Comparison of ENCODE assay signal across 15 cellular contexts in the genomic region with DNA sequence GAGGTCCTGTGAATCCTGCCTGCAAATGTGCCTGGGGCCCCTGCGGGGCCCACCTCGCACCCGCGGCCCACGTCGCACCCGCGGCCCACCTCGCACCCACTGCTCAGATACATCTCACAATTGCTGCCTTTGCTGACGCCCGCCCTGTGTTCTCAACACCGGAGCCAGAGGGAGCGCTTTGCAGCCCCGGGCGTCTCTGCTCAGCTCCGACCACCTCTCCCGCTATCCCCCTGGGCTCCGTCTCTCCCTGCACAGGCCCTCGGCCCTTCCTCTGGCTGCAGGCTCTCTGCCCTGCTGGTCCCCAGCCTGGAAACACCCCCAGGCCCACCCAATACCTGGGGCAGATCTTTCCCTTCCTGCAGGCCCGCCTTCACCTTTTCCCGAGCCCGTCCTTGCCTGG.
DNase-seq lines count a peak whose midpoint lies in the region; ATAC-seq lines count a peak whose summit lies in the region.
"Had no signal": no experiment of that assay in that cellular context is flagged by ENCODE, and none has a peak within 500 bp of the region (broad histone marks: within the 10 kb centered on the region; RNA-seq: fewer than 3 reads in every experiment).

No MANE protein-coding gene starts in this region.

- no peak overlapping the region for H3K4me3 ChIP-seq in BLaER1
- no peak overlapping the region for H3K4me3 ChIP-seq in BLaER1 treated with 17β-estradiol and CSF1 and Interleukin-3, amounts not matched to agents 10 nM and 100 nM
- H3K4me3 ChIP-seq: GM12878, GM23338, HAP-1 had no signal

- peaks cover 13% of the 10 kb centered on the region for H3K27me3 Mint-ChIP-seq in memory B cell

- ATAC-seq in memory B cell (ENCODE audit: low read depth) = no peak
- ATAC-seq in GM21515 (IDR thresholded peaks at IDR 0.05; ENCODE audit: unreplicated experiment) = no peak
- ATAC-seq: GM12878, GM23338 had no signal

- H4K20me1 ChIP-seq in BLaER1 = no peaks in the 10 kb centered on the region
- no peaks in the 10 kb centered on the region for H4K20me1 ChIP-seq in BLaER1 treated with 17β-estradiol and CSF1 and Interleukin-3, amounts not matched to agents 10 nM and 100 nM

- H3K36me3 ChIP-seq in BLaER1 = no peaks in the 10 kb centered on the region
- H3K36me3 ChIP-seq in BLaER1 treated with 17β-estradiol and CSF1 and Interleukin-3, amounts not matched to agents 10 nM and 100 nM = no peaks in the 10 kb centered on the region
- H3K36me3 ChIP-seq: HAP-1 had no signal

- H3K4me2 ChIP-seq in BLaER1 = peak overlapping the region; percentile 20
- H3K4me2 ChIP-seq in BLaER1 treated with 17β-estradiol and CSF1 and Interleukin-3, amounts not matched to agents 10 nM and 100 nM = peak overlapping the region in 8 of 11 experiments; percentile 57 to 81 (median 68); a peak in 9 of 22 replicates
- H3K4me2 ChIP-seq: GM23338 had no signal

- H3K4me3 Mint-ChIP-seq in memory B cell = peak overlapping the region; percentile 50
- H3K4me3 Mint-ChIP-seq: CD14-positive monocyte; CD4-positive, alpha-beta T cell; CD8-positive, alpha-beta memory T cell; GM23338; HFFc6 had no signal

- peaks cover 6% of the 10 kb centered on the region for H3K4me1 Mint-ChIP-seq in memory B cell

- H3K9me3 Mint-ChIP-seq in memory B cell = no peaks in the 10 kb centered on the region
- H3K9me3 Mint-ChIP-seq: CD4-positive, alpha-beta T cell; CD8-positive, alpha-beta memory T cell; GM23338; HFFc6 had no signal

- H3K9ac ChIP-seq in BLaER1 = no peak overlapping the region
- H3K9ac ChIP-seq in BLaER1 treated with 17β-estradiol and CSF1 and Interleukin-3, amounts not matched to agents 10 nM and 100 nM = no peak overlapping the region; a peak in 1 of 22 replicates

- H3K4me1 ChIP-seq in BLaER1 = peaks cover 76% of the 10 kb centered on the region
- H3K4me1 ChIP-seq in BLaER1 treated with 17β-estradiol and CSF1 and Interleukin-3, amounts not matched to agents 10 nM and 100 nM = peaks cover 6 to 66% (median 56%) of the 10 kb centered on the region in 10 experiments; a peak in 19 of 20 replicates
- H3K4me1 ChIP-seq: HAP-1 had no signal

- H3K36me3 Mint-ChIP-seq in memory B cell = no peaks in the 10 kb centered on the region
- H3K36me3 Mint-ChIP-seq: CD14-positive monocyte; CD8-positive, alpha-beta memory T cell had no signal

- DNase-seq in memory B cell (ENCODE audit: low spot score in 2 of 2) (no peak), OCI-M1 (lab: John Stamatoyannopoulos, UW) (no peak), NCI-H524 (lab: John Stamatoyannopoulos, UW) (no peak)
- DNase-seq: CD4-positive, alpha-beta T cell; CD8-positive, alpha-beta memory T cell; EL; GDM1; HFFc6 had no signal

- peaks cover 6% of the 10 kb centered on the region; the same call in 1 of the 2 replicates for H3K27me3 ChIP-seq in BLaER1
- H3K27me3 ChIP-seq in BLaER1 treated with 17β-estradiol and CSF1 and Interleukin-3, amounts not matched to agents 10 nM and 100 nM = peaks cover 0 to 33% (median 15%) of the 10 kb centered on the region in 11 experiments; a peak in 15 of 22 replicates

- no peaks in the 10 kb centered on the region for H3K9me3 ChIP-seq in BLaER1
- no peaks in the 10 kb centered on the region for H3K9me3 ChIP-seq in BLaER1 treated with 17β-estradiol and CSF1 and Interleukin-3, amounts not matched to agents 10 nM and 100 nM (replicated peaks in 1 of 11)
- H3K9me3 ChIP-seq: HAP-1 had no signal

- no peak overlapping the region for H3K27ac ChIP-seq in BLaER1
- no peak overlapping the region for H3K27ac ChIP-seq in BLaER1 treated with 17β-estradiol and CSF1 and Interleukin-3, amounts not matched to agents 10 nM and 100 nM

- H3K27ac Mint-ChIP-seq in memory B cell = no peak overlapping the region
- H3K27ac Mint-ChIP-seq: CD14-positive monocyte; CD4-positive, alpha-beta T cell; GM23338; HFFc6 had no signal
